ENCODE assay signal across 19 cellular contexts in genomic region chr2:58266211-58266610, GRCh38. TPM values are rescaled to one million over a fixed set of nuclear protein-coding genes. Genes with fewer than 3 reads are reported as not detected.
A peak's percentile ranks its signal among the peaks of the same experiment; 100 is the strongest.
DNase-seq lines count a peak whose midpoint lies in the region; ATAC-seq, FAIRE-seq and TF ChIP-seq lines count a peak whose summit lies in the region.
"Had no signal": no experiment of that assay in that cellular context is flagged by ENCODE, and none has a peak within 500 bp of the region (broad histone marks: within the 10 kb centered on the region; RNA-seq: fewer than 3 reads in every experiment).

No MANE protein-coding gene starts in this region.

- no peak overlapping the region for H3K18ac ChIP-seq in mesendoderm (ENCODE audit: low read length)

- H3K79me1 ChIP-seq in mesendoderm (ENCODE audit: low read length) = no peaks in the 10 kb centered on the region

- H3K9me3 Mint-ChIP-seq in GM23338 (no peaks in the 10 kb centered on the region), astrocyte (ENCODE audit: unreplicated experiment) (no peaks in the 10 kb centered on the region)
- H3K9me3 Mint-ChIP-seq: CD4-positive, alpha-beta T cell; HFFc6 had no signal

- no peak overlapping the region for H4K5ac ChIP-seq in mesendoderm (ENCODE audit: low read length)

- CTCF ChIA-PET in A549 (lab: Yijun Ruan, JAX) = no interaction called here

- no peak for TF ChIP-seq POLR2A in A549 (IDR thresholded peaks at IDR 0.05; ENCODE audit: low read length)

- H3K4me1 ChIP-seq in A549 = peaks cover 6% of the 10 kb centered on the region; the same call in 1 of the 3 replicates
- peaks cover 5% of the 10 kb centered on the region; the same call in 1 of the 2 replicates for H3K4me1 ChIP-seq in GM23338 (ENCODE audit: insufficient read depth)
- H3K4me1 ChIP-seq in astrocyte (ENCODE audit: insufficient read depth, low read length) = no peaks in the 10 kb centered on the region
- H3K4me1 ChIP-seq in mesendoderm (ENCODE audit: control insufficient read depth, low read depth, low read length) = no peaks in the 10 kb centered on the region

- H3K27ac Mint-ChIP-seq in GM23338 (no peak overlapping the region), astrocyte (ENCODE audit: unreplicated experiment) (no peak overlapping the region), T-helper 17 cell (no peak overlapping the region)
- H3K27ac Mint-ChIP-seq: CD4-positive, alpha-beta T cell; HFFc6 had no signal

- H3K4me3 Mint-ChIP-seq in GM23338 = no peak overlapping the region
- H3K4me3 Mint-ChIP-seq in astrocyte (ENCODE audit: unreplicated experiment) = no peak overlapping the region
- no peak overlapping the region for H3K4me3 Mint-ChIP-seq in T-helper 17 cell
- H3K4me3 Mint-ChIP-seq: CD4-positive, alpha-beta T cell; HFFc6 had no signal

- H3K4me2 ChIP-seq in A549 (no peak overlapping the region), GM23338 (no peak overlapping the region), astrocyte (ENCODE audit: low read length) (no peak overlapping the region), mesendoderm (ENCODE audit: low read length) (no peak overlapping the region)

- H3K9me3 ChIP-seq in A549 (no peaks in the 10 kb centered on the region), astrocyte (ENCODE audit: insufficient read depth, low read depth, low read length) (no peaks in the 10 kb centered on the region), T-helper 17 cell (ENCODE audit: control insufficient read depth, low read length, poor library complexity, severe bottlenecking) (no peaks in the 10 kb centered on the region)

- TF ChIP-seq EP300 in A549 (IDR thresholded peaks at IDR 0.05) = no peak

- no peak overlapping the region for H2BK15ac ChIP-seq in mesendoderm (replicated peaks; ENCODE audit: low read depth)

- H3K4me1 Mint-ChIP-seq in GM23338 (no peaks in the 10 kb centered on the region; the same call in 2 of the 3 replicates), astrocyte (ENCODE audit: low read depth, unreplicated experiment) (no peaks in the 10 kb centered on the region), T-helper 17 cell (no peaks in the 10 kb centered on the region)

- no peaks in the 10 kb centered on the region for H3F3A ChIP-seq in GM23338 (replicated peaks; ENCODE audit: low read depth)

- ATAC-seq in A549 (no peak), GM23338 (no peak), GM21825 (IDR thresholded peaks at IDR 0.05; ENCODE audit: unreplicated experiment) (no peak), T-helper 17 cell (no peak), HG02970 (IDR thresholded peaks at IDR 0.05; ENCODE audit: low FRiP score, unreplicated experiment) (no peak)

- H3K4ac ChIP-seq in mesendoderm (ENCODE audit: low read depth, low read length) = no peak overlapping the region

- no peak overlapping the region for H2BK5ac ChIP-seq in mesendoderm (ENCODE audit: low read length)

- H3K36me3 Mint-ChIP-seq in GM23338 (ENCODE audit: low read depth) (no peaks in the 10 kb centered on the region), astrocyte (ENCODE audit: low read depth, unreplicated experiment) (no peaks in the 10 kb centered on the region), T-helper 17 cell (ENCODE audit: low read depth) (peaks cover 3% of the 10 kb centered on the region)

- no peak for TF ChIP-seq RAD21 in A549 (conservative IDR thresholded peaks at IDR 0.05 in 1 of 2, IDR thresholded peaks at IDR 0.05 in 1 of 2)

- no peak overlapping the region for H2BK120ac ChIP-seq in mesendoderm (ENCODE audit: low read depth, low read length)

- H3K79me2 ChIP-seq in GM23338 (replicated peaks; ENCODE audit: insufficient read depth) (no peaks in the 10 kb centered on the region), astrocyte (ENCODE audit: insufficient read depth, low read length) (no peaks in the 10 kb centered on the region), mesendoderm (ENCODE audit: control insufficient read depth, insufficient read depth, low read length) (no peaks in the 10 kb centered on the region)

- no peaks in the 10 kb centered on the region for H3K27me3 Mint-ChIP-seq in GM23338 (ENCODE audit: insufficient read depth, low read depth, poor library complexity)
- no peaks in the 10 kb centered on the region for H3K27me3 Mint-ChIP-seq in astrocyte (ENCODE audit: low read depth, unreplicated experiment)
- H3K27me3 Mint-ChIP-seq in T-helper 17 cell = no peaks in the 10 kb centered on the region

- DNase-seq in A549 (ENCODE audit: low read depth in 1 of 2, low spot score in 1 of 2) (no peak), GM23338 (ENCODE audit: low spot score) (no peak), astrocyte (ENCODE audit: low read depth) (peak; percentile 67), mesendoderm (no peak), T-helper 17 cell (no peak)
- DNase-seq: C1 segment of cervical spinal cord; Calu3; CD4-positive, alpha-beta T cell; DMS 273 treated with DMSO at 0.1 percent for 48 hours; GDM1; HCEC 1CT; HFFc6; IMR-90; KG1 had no signal

- FAIRE-seq in A549 (lab: Jason Lieb, UNC) (peak; percentile 32), astrocyte (lab: Jason Lieb, UNC) (no peak)
- FAIRE-seq: GM12892, GM19239 had no signal

- no peak overlapping the region for H3K23ac ChIP-seq in mesendoderm (ENCODE audit: low read length)

- H2AFZ ChIP-seq in GM23338 (peak overlapping the region; percentile 93), astrocyte (ENCODE audit: low read depth, low read length) (no peak overlapping the region)

- POLR2A ChIA-PET in A549 (lab: Yijun Ruan, JAX) = no interaction called here

- peaks cover 3% of the 10 kb centered on the region; the same call in 1 of the 2 replicates for H3K9me2 ChIP-seq in GM23338 (ENCODE audit: insufficient read depth)

- no peak overlapping the region for H2AK5ac ChIP-seq in mesendoderm (ENCODE audit: low read length)

- TF ChIP-seq CTCF in A549 (IDR thresholded peaks at IDR 0.05) (no peak), GM23338 (conservative IDR thresholded peaks at IDR 0.05; ENCODE audit: low read depth in 2 of 2) (no peak), astrocyte (IDR thresholded peaks at IDR 0.05; ENCODE audit: insufficient read depth, low read depth, low read length) (no peak)

- no peak overlapping the region for H3K27ac ChIP-seq in A549
- no peak overlapping the region for H3K27ac ChIP-seq in GM23338 (ENCODE audit: low read depth)
- no peak overlapping the region for H3K27ac ChIP-seq in astrocyte (ENCODE audit: low read depth, low read length)
- no peak overlapping the region for H3K27ac ChIP-seq in mesendoderm (ENCODE audit: low read depth, low read length)
- H3K27ac ChIP-seq: 22Rv1 had no signal

- H3K36me3 ChIP-seq in GM23338 (ENCODE audit: insufficient read depth) (no peaks in the 10 kb centered on the region), astrocyte (ENCODE audit: insufficient read depth, low read length) (no peaks in the 10 kb centered on the region), mesendoderm (ENCODE audit: control insufficient read depth, insufficient read depth, low read length) (no peaks in the 10 kb centered on the region)

- H3K9ac ChIP-seq in astrocyte (ENCODE audit: low read length) (no peak overlapping the region), mesendoderm (ENCODE audit: low read length) (no peak overlapping the region)

- H3K4me3 ChIP-seq in A549 = no peak overlapping the region
- H3K4me3 ChIP-seq in GM23338 = no peak overlapping the region
- H3K4me3 ChIP-seq in astrocyte (ENCODE audit: insufficient read depth, low read depth, low read length) = no peak overlapping the region
- H3K4me3 ChIP-seq in mesendoderm (ENCODE audit: low read length) = no peak overlapping the region

- H4K20me1 ChIP-seq in GM23338 (replicated peaks; ENCODE audit: insufficient read depth) (no peaks in the 10 kb centered on the region), astrocyte (ENCODE audit: insufficient read depth, low read length) (no peaks in the 10 kb centered on the region)

- no peak overlapping the region for H4K8ac ChIP-seq in mesendoderm (ENCODE audit: low read depth, low read length)

- peak overlapping the region; percentile 34 for H3K56ac ChIP-seq in mesendoderm (ENCODE audit: low read length)

- H3K27me3 ChIP-seq in GM23338 (ENCODE audit: insufficient read depth) (no peaks in the 10 kb centered on the region), astrocyte (ENCODE audit: insufficient read depth, low read length) (no peaks in the 10 kb centered on the region), mesendoderm (ENCODE audit: insufficient read depth, low read length, poor library complexity) (no peaks in the 10 kb centered on the region)

- WGBS in A549 (ENCODE audit: missing lambda C conversion rate) = 94% methylated on average over 2 of the region's 2 CpGs
- no CpG with 5 or more reads among the region's 2 CpGs for WGBS in mesendoderm (ENCODE audit: extremely low coverage, insufficient coverage, low lambda C conversion rate)

TF ChIP-seq in A549, 52 proteins besides CTCF, POLR2A, EP300 and RAD21 (continues in another document):
- no peak for TF ChIP-seq SMC3 (IDR thresholded peaks at IDR 0.05)
- no peak for TF ChIP-seq GATA3 (IDR thresholded peaks at IDR 0.05; ENCODE audit: borderline replicate concordance)
- TF ChIP-seq NR3C1 (IDR thresholded peaks at IDR 0.05) = no peak
- no peak for TF ChIP-seq HOXB13 (CRISPR knock-in tag; IDR thresholded peaks at IDR 0.05; ENCODE audit: low read depth)
- TF ChIP-seq FOXS1 (CRISPR knock-in tag; IDR thresholded peaks at IDR 0.05) = no peak

TF ChIP-seq in GM23338, 12 proteins besides CTCF, POLR2A, EP300 and RAD21 (continues in another document):
- TF ChIP-seq ZNF331 (CRISPR knock-in tag; IDR thresholded peaks at IDR 0.05; ENCODE audit: low read depth) = no peak
- no peak for TF ChIP-seq CREB1 (CRISPR knock-in tag; IDR thresholded peaks at IDR 0.05; ENCODE audit: low read depth)
- no peak for TF ChIP-seq ETS1 (IDR thresholded peaks at IDR 0.05)
- TF ChIP-seq NANOG (IDR thresholded peaks at IDR 0.05; ENCODE audit: borderline replicate concordance) = no peak
- TF ChIP-seq ZNF114 (CRISPR knock-in tag; IDR thresholded peaks at IDR 0.05) = no peak

RNA-seq across cellular contexts. Expression of gene FANCL, which starts 25.1 kb away (rescaled TPM):
- polyA plus RNA-seq in A549 (2011; rRNA removed) = 50.5 and 68.8 TPM in 2 replicates
- 23.6 and 24.8 TPM in 2 replicates for polyA plus RNA-seq in A549 (2012; cell fraction: cytosol; rRNA removed)
- polyA plus RNA-seq in A549 (2012; cell fraction: nucleus; rRNA removed) = 14.1 and 28.7 TPM in 2 replicates
- polyA plus RNA-seq in A549 (2017; fragmentation: RNase III; extraction: RNeasy Plus Mini Kit Qiagen cat#74134 plus additional on column Dnase treatment) = 33.8 to 34.4 TPM (median 34.1 TPM) in 3 replicates
- 24.0 and 26.7 TPM in 2 replicates for polyA minus RNA-seq in A549 (2011; rRNA and poly(A)+ RNA removed)
- total RNA-seq in GM23338 (2014; rRNA removed; shearing (Covaris generic)) = 90.4 and 115 TPM in 2 replicates
- polyA plus RNA-seq in GM23338 (2016; fragmentation: Nextera tagmentation; extraction: Ambion mirVana) = 82.1 and 97.8 TPM in 2 replicates
- 10.7 and 13.8 TPM in 2 replicates for total RNA-seq in astrocyte
- polyA plus RNA-seq in mesendoderm (2013, experiment 1 of 2) = 28.7 TPM
- 29.1 TPM for polyA plus RNA-seq in mesendoderm (2013, experiment 2 of 2)
- total RNA-seq in T-helper 17 cell = 1 to 10 TPM; 2.1 to 3.4 TPM
